14 cellular contexts compared by ENCODE assay signal in the genomic region with DNA sequence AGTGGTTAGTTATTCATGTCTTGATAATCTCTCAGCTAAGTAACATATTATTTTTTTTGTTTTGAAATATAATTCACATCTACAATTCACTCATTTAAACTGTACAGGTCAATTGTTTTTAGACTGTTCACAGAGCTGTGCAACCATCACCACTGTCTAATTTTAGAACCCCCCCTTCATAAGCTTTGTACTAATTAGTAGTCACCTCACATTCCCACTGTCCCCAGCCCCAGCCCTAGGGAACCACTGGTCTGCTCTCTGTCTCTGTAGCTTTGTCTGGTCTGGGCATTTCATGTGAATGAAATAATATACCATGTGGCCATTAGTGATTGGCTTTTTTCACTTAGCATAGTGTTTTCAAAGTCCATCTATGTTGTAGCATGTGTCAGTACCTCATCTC.
"Had no signal": no experiment of that assay in that cellular context is flagged by ENCODE, and none has a peak within 500 bp of the region (broad histone marks: within the 10 kb centered on the region; RNA-seq: fewer than 3 reads in every experiment).

No MANE protein-coding gene starts in this region.

- H3K4me1 Mint-ChIP-seq: neural crest cell had no signal

- H3K27me3 Mint-ChIP-seq: progenitor cell of endocrine pancreas had no signal

- H3K4me3 Mint-ChIP-seq: neural crest cell had no signal

- DNase-seq: activated CD4-positive, alpha-beta T cell treated with anti-CD3 and anti-CD28 coated beads, Interleukin-2, amount 50 U/mL, for 1 hour; activated naive CD4-positive, alpha-beta T cell; effector CD4-positive, alpha-beta T cell; esophagus squamous epithelium; SK-N-SH; stimulated activated CD4-positive, alpha-beta T cell treated with anti-CD3 and anti-CD28 coated beads, Interleukin-12 subunit alpha, Interleukin-12 subunit beta, amount 100 ng/mL, for 4 hours; stimulated activated CD4-positive, alpha-beta T cell treated with anti-CD3 and anti-CD28 coated beads, Interleukin-1b, Interleukin-23, amount 100 ng/mL, for 48 hours; stimulated activated CD8-positive, alpha-beta memory T cell treated with anti-CD3 and anti-CD28 coated beads, Interleukin-4, amount 100 ng/mL, for 48 hours; stimulated activated naive CD4-positive, alpha-beta T cell treated with Interleukin-2 at 50 U/mL for 16 hours; T-helper 9 cell; transverse colon; uterus had no signal

- H3K27ac Mint-ChIP-seq: progenitor cell of endocrine pancreas had no signal
